ENCODE assay signal across 11 cellular contexts in the genomic region with DNA sequence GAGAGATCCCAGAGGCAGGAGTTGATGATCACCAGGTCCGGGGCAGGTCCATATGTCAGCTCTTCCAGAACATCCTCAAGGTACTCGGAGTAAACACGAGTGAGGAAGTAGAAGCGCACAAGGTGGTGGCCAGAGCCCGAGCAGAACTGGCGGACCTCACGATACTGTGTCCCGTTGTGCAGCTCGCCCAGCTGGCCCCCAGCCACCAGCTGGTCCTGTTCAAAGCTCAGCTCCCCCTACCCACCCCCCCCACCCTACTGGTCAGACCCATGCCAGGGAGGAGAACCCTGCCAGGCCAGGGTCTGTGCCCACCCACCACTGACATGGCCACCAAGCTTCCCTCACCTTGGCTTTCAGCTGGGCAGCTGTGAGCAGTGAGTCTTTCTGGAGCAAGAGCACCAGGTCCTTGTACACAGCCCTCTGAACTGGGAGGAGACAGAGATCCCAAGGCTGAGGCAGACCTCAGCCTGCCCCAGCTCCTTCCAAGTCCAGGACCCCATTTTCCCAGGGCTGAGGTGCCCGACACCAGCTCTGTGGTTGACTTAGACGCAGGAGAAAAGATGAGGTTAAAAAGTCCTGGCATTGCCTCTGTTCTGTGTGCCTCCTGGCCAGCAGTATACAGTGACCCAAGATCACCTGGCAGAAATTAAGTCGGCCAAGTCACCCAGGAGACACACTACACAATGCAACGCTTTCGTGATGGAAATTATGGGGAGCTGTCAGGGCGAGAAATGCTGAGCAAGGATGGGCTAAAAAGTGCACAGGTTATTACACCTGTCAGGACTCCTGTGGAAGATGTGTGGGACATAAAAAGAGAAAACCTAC. TPM values are rescaled to one million over a fixed set of nuclear protein-coding genes. Genes with fewer than 3 reads are reported as not detected.
DNase-seq lines count a peak whose midpoint lies in the region; ATAC-seq, FAIRE-seq and TF ChIP-seq lines count a peak whose summit lies in the region.
"Had no signal": no experiment of that assay in that cellular context is flagged by ENCODE, and none has a peak within 500 bp of the region (broad histone marks: within the 10 kb centered on the region; RNA-seq: fewer than 3 reads in every experiment).

No MANE protein-coding gene starts in this region.

- TF ChIP-seq CTCF in natural killer cell (IDR thresholded peaks at IDR 0.05) (no peak), testis (IDR thresholded peaks at IDR 0.05) (no peak)

- H3K27me3 ChIP-seq in CD4-positive, CD25-positive, alpha-beta regulatory T cell (ENCODE audit: control insufficient read depth, insufficient read depth, low read length) = no peaks in the 10 kb centered on the region
- no peaks in the 10 kb centered on the region for H3K27me3 ChIP-seq in testis
- H3K27me3 ChIP-seq: tibial artery had no signal

- no peaks in the 10 kb centered on the region for H3K27me3 Mint-ChIP-seq in CD4-positive, CD25-positive, alpha-beta regulatory T cell
- no peaks in the 10 kb centered on the region for H3K27me3 Mint-ChIP-seq in activated naive CD8-positive, alpha-beta T cell treated with anti-CD3 and anti-CD28 coated beads, Interleukin-2, amount 10 ng/mL, durations not matched to agents 7 days and 5 days
- H3K27me3 Mint-ChIP-seq in natural killer cell (ENCODE audit: low read depth in 2 of 2) = no peaks in the 10 kb centered on the region

- H3K9me3 ChIP-seq in CD4-positive, CD25-positive, alpha-beta regulatory T cell (ENCODE audit: control insufficient read depth in 2 of 2, low read length in 2 of 2) = no peaks in the 10 kb centered on the region
- H3K9me3 ChIP-seq in testis = no peaks in the 10 kb centered on the region
- H3K9me3 ChIP-seq: tibial artery had no signal

- H3K27ac ChIP-seq in CD4-positive, CD25-positive, alpha-beta regulatory T cell (ENCODE audit: insufficient read depth, low read length, poor library complexity, severe bottlenecking) = no peak overlapping the region
- no peak overlapping the region for H3K27ac ChIP-seq in testis

- FAIRE-seq in GM19239 (lab: Jason Lieb, UNC) = peak; percentile 31

- peaks cover 4% of the 10 kb centered on the region for H3K36me3 ChIP-seq in CD4-positive, CD25-positive, alpha-beta regulatory T cell (ENCODE audit: control insufficient read depth, insufficient read depth, low read length)
- H3K36me3 ChIP-seq in testis (ENCODE audit: low read depth, missing control alignments) = no peaks in the 10 kb centered on the region

- H3K4me1 Mint-ChIP-seq in CD4-positive, CD25-positive, alpha-beta regulatory T cell = peaks cover 17 to 47% (median 21%) of the 10 kb centered on the region in 4 donors
- H3K4me1 Mint-ChIP-seq in activated naive CD8-positive, alpha-beta T cell treated with anti-CD3 and anti-CD28 coated beads, Interleukin-2, amount 10 ng/mL, durations not matched to agents 7 days and 5 days = peaks cover 12% of the 10 kb centered on the region
- peaks cover 21 to 43% of the 10 kb centered on the region in 2 donors for H3K4me1 Mint-ChIP-seq in natural killer cell

- H3K36me3 Mint-ChIP-seq in CD4-positive, CD25-positive, alpha-beta regulatory T cell = peaks cover 16% of the 10 kb centered on the region
- H3K36me3 Mint-ChIP-seq in activated naive CD8-positive, alpha-beta T cell treated with anti-CD3 and anti-CD28 coated beads, Interleukin-2, amount 10 ng/mL, durations not matched to agents 7 days and 5 days = peaks cover 14% of the 10 kb centered on the region
- no peaks in the 10 kb centered on the region for H3K36me3 Mint-ChIP-seq in natural killer cell

- 81 to 86% methylated on average over 14 to 15 of the region's 15 CpGs for WGBS in testis, 2 donors

- H3K9me3 Mint-ChIP-seq in CD4-positive, CD25-positive, alpha-beta regulatory T cell = no peaks in the 10 kb centered on the region
- no peaks in the 10 kb centered on the region for H3K9me3 Mint-ChIP-seq in activated naive CD8-positive, alpha-beta T cell treated with anti-CD3 and anti-CD28 coated beads, Interleukin-2, amount 10 ng/mL, durations not matched to agents 7 days and 5 days
- no peaks in the 10 kb centered on the region for H3K9me3 Mint-ChIP-seq in natural killer cell

- H3K27ac Mint-ChIP-seq in CD4-positive, CD25-positive, alpha-beta regulatory T cell = peak overlapping the region; percentile 86 to 93 (median 88)
- peak overlapping the region; percentile 83 for H3K27ac Mint-ChIP-seq in activated naive CD8-positive, alpha-beta T cell treated with anti-CD3 and anti-CD28 coated beads, Interleukin-2, amount 10 ng/mL, durations not matched to agents 7 days and 5 days
- H3K27ac Mint-ChIP-seq in natural killer cell = peak overlapping the region; percentile 81 to 95

- no peak for ATAC-seq in CD4-positive, CD25-positive, alpha-beta regulatory T cell (ENCODE audit: low read depth in 2 of 2)
- ATAC-seq in activated naive CD8-positive, alpha-beta T cell treated with anti-CD3 and anti-CD28 coated beads, Interleukin-2, amount 10 ng/mL, durations not matched to agents 7 days and 5 days (ENCODE audit: low read depth) = no peak
- ATAC-seq in natural killer cell (no peak), GM19351 (IDR thresholded peaks at IDR 0.05; ENCODE audit: unreplicated experiment) (no peak)

- peaks cover 23% of the 10 kb centered on the region for H3K4me1 ChIP-seq in CD4-positive, CD25-positive, alpha-beta regulatory T cell (ENCODE audit: control insufficient read depth, insufficient read depth, low read length, poor library complexity, severe bottlenecking)
- H3K4me1 ChIP-seq in testis = peaks cover 14% of the 10 kb centered on the region

- no peak for DNase-seq in CD4-positive, CD25-positive, alpha-beta regulatory T cell
- DNase-seq in GM19239 (ENCODE audit: insufficient read length, low spot score) = no peak
- DNase-seq in activated naive CD8-positive, alpha-beta T cell treated with anti-CD3 and anti-CD28 coated beads, Interleukin-2, amount 10 ng/mL, durations not matched to agents 7 days and 5 days = no peak
- no peak for DNase-seq in natural killer cell
- DNase-seq in NCI-H1092 treated with DMSO at 0.1 percent for 48 hours (lab: John Stamatoyannopoulos, UW) = no peak
- no peak for DNase-seq in NCI-H187 treated with DMSO at 0.1 percent for 48 hours (lab: John Stamatoyannopoulos, UW)
- no peak for DNase-seq in testis
- DNase-seq: tibial artery had no signal

- POLR2A ChIA-PET in activated naive CD8-positive, alpha-beta T cell treated with anti-CD3 and anti-CD28 coated beads, Interleukin-2, amount 10 ng/mL, durations not matched to agents 7 days and 5 days (lab: Charles Lee) = interaction anchor here (2.3 to 2.4 kb wide), 2 partner anchors 34 to 187 kb away, joined by 10 to 15 read pairs; a partner anchor contains a TSS

- H3K4me3 Mint-ChIP-seq in CD4-positive, CD25-positive, alpha-beta regulatory T cell = peak overlapping the region; percentile 86 to 90 (median 88)
- H3K4me3 Mint-ChIP-seq in activated naive CD8-positive, alpha-beta T cell treated with anti-CD3 and anti-CD28 coated beads, Interleukin-2, amount 10 ng/mL, durations not matched to agents 7 days and 5 days = peak overlapping the region; percentile 46
- H3K4me3 Mint-ChIP-seq in natural killer cell = peak overlapping the region; percentile 86

- H3K4me3 ChIP-seq in CD4-positive, CD25-positive, alpha-beta regulatory T cell (ENCODE audit: low read depth, low read length) = no peak overlapping the region
- H3K4me3 ChIP-seq in testis = no peak overlapping the region

- TF ChIP-seq POLR2A in testis (IDR thresholded peaks at IDR 0.05) = no peak

- intact Hi-C loops in natural killer cell (cut with micrococcal nuclease) = no loop called here
- intact Hi-C loops in testis (cut with DNase I; ENCODE audit: low total_unique reads) = no loop called here

RNA-seq across cellular contexts. Expression of a gene that starts 1.4 kb away (rescaled TPM):
- total RNA-seq in CD4-positive, CD25-positive, alpha-beta regulatory T cell = 47.2 TPM
- polyA plus RNA-seq in CD4-positive, CD25-positive, alpha-beta regulatory T cell = 10 to 100 TPM; 17.8 to 24.9 (median 19.5) TPM
- 10 to 100 TPM; 39.9 to 43.3 TPM for total RNA-seq in activated naive CD8-positive, alpha-beta T cell treated with anti-CD3 and anti-CD28 coated beads, Interleukin-2, amount 10 ng/mL, durations not matched to agents 7 days and 5 days
- total RNA-seq in natural killer cell (10 to 100 TPM; 70.3 to 76.5 (median 71.1) TPM), testis (10 to 100 TPM; 46.0 to 51.1 TPM)
- 20.8 TPM for polyA plus RNA-seq in testis (ENCODE audit: insufficient read depth, low read depth, low replicate concordance)

RNA-seq across cellular contexts. Expression of a gene that starts 1.5 kb away (rescaled TPM):
- 53.9 TPM for total RNA-seq in CD4-positive, CD25-positive, alpha-beta regulatory T cell
- 10 to 100 TPM; 30.6 to 35.3 (median 30.9) TPM for polyA plus RNA-seq in CD4-positive, CD25-positive, alpha-beta regulatory T cell
- 10 to 100 TPM; 54.6 to 56.7 TPM for total RNA-seq in activated naive CD8-positive, alpha-beta T cell treated with anti-CD3 and anti-CD28 coated beads, Interleukin-2, amount 10 ng/mL, durations not matched to agents 7 days and 5 days
- 100 to 1,000 TPM; 108 to 118 (median 109) TPM for total RNA-seq in natural killer cell
- total RNA-seq in testis = 10 to 100 TPM; 24.3 to 31.4 TPM
- polyA plus RNA-seq in testis (ENCODE audit: insufficient read depth, low read depth, low replicate concordance) = 27.3 TPM

RNA-seq across cellular contexts. Expression of a gene that starts 22.9 kb away (rescaled TPM):
- total RNA-seq in CD4-positive, CD25-positive, alpha-beta regulatory T cell = not detected
- polyA plus RNA-seq in CD4-positive, CD25-positive, alpha-beta regulatory T cell = not detected
- not detected for total RNA-seq in activated naive CD8-positive, alpha-beta T cell treated with anti-CD3 and anti-CD28 coated beads, Interleukin-2, amount 10 ng/mL, durations not matched to agents 7 days and 5 days
- total RNA-seq in natural killer cell (not detected), testis (100 to 1,000 TPM in 1 of 2 donors, 10 to 100 TPM in 1; 39.0 to 133 TPM)
- 77.3 TPM for polyA plus RNA-seq in testis (ENCODE audit: insufficient read depth, low read depth, low replicate concordance)
- total RNA-seq: omental fat pad had no signal
- polyA plus RNA-seq: esophagus had no signal

RNA-seq across cellular contexts. Expression of a gene that starts 24.3 kb away (rescaled TPM):
- total RNA-seq in CD4-positive, CD25-positive, alpha-beta regulatory T cell = not detected
- polyA plus RNA-seq in CD4-positive, CD25-positive, alpha-beta regulatory T cell = not detected
- not detected for total RNA-seq in activated naive CD8-positive, alpha-beta T cell treated with anti-CD3 and anti-CD28 coated beads, Interleukin-2, amount 10 ng/mL, durations not matched to agents 7 days and 5 days
- total RNA-seq in natural killer cell = not detected
- total RNA-seq in testis = 100 to 1,000 TPM in 1 of 2 donors, 10 to 100 TPM in 1; 53.6 to 177 TPM
- 154 TPM for polyA plus RNA-seq in testis (ENCODE audit: insufficient read depth, low read depth, low replicate concordance)
- polyA plus RNA-seq: esophagus had no signal

RNA-seq across cellular contexts. Expression of a gene that starts 34.2 kb away (rescaled TPM):
- 103 TPM for total RNA-seq in CD4-positive, CD25-positive, alpha-beta regulatory T cell
- polyA plus RNA-seq in CD4-positive, CD25-positive, alpha-beta regulatory T cell = 10 to 100 TPM; 26.2 to 35.5 (median 32.3) TPM
- 10 to 100 TPM; 68.1 to 68.8 TPM for total RNA-seq in activated naive CD8-positive, alpha-beta T cell treated with anti-CD3 and anti-CD28 coated beads, Interleukin-2, amount 10 ng/mL, durations not matched to agents 7 days and 5 days
- total RNA-seq in natural killer cell (100 to 1,000 TPM; 125 to 172 (median 141) TPM), testis (10 to 100 TPM; 52.0 to 68.9 TPM)
- 83.8 TPM for polyA plus RNA-seq in testis (ENCODE audit: insufficient read depth, low read depth, low replicate concordance)

Comparison
In these comparisons a context has a peak if more than half of its experiments do, and no peak if none do; other contexts are left out.
1. RNA of a gene that starts 22.9 kb away (total RNA-seq): 39.0 to 133 TPM in testis; not detected in CD4-positive, CD25-positive, alpha-beta regulatory T cell (single experiment), not detected in activated naive CD8-positive, alpha-beta T cell treated with anti-CD3 and anti-CD28 coated beads, Interleukin-2, amount 10 ng/mL, durations not matched to agents 7 days and 5 days and not detected in natural killer cell; every median in the first group is over 10 times any median in the second.
2. Peak in every context shown above with its lines, with median percentiles within 50 percentile points of each other: H3K27ac Mint-ChIP-seq and H3K4me3 Mint-ChIP-seq.